8 cellular contexts compared by ENCODE assay signal in the genomic region with DNA sequence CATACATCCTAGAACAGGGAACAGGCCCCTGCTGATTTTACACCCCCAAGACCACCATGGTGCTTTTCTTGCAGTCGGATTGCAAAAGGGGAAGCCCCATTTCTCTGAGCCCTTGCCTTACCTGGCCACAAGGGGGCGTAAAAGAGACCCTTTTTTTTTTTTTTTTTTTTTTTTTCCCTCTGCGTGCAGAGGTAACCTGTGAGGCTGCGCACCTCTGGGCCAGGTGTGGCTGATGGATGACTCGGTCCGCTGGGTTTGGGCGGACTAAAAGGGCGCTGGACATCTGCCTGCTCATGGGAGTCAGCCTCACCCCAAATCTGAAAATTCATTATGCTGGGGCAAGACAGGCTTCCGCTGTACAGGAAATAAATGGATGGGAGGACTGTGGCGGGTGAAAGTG.
A peak's percentile ranks its signal among the peaks of the same experiment; 100 is the strongest.
DNase-seq lines count a peak whose midpoint lies in the region; ATAC-seq and TF ChIP-seq lines count a peak whose summit lies in the region.

No MANE protein-coding gene starts in this region.

- BruUV-seq in mammary epithelial cell (replicated peaks; lab: Mats Ljungman, UMichigan), result no TSS peak

- no peak for ATAC-seq in HG02840 (IDR thresholded peaks at IDR 0.05; ENCODE audit: low FRiP score, unreplicated experiment)

- H3K27me3 ChIP-seq in mammary epithelial cell (ENCODE audit: insufficient read depth, low read length), result no peaks in the 10 kb centered on the region
- H3K27me3 ChIP-seq in effector memory CD4-positive, alpha-beta T cell (replicated peaks; ENCODE audit: control insufficient read depth, insufficient read depth, low read length, poor library complexity, severe bottlenecking), result no peaks in the 10 kb centered on the region

- no peaks in the 10 kb centered on the region for H3K4me1 ChIP-seq in mammary epithelial cell (ENCODE audit: insufficient read depth, low read length)
- H3K4me1 ChIP-seq in effector memory CD4-positive, alpha-beta T cell (ENCODE audit: control insufficient read depth, insufficient read depth, low read length, poor library complexity, severe bottlenecking), result no peaks in the 10 kb centered on the region

- dilution Hi-C loops in mammary epithelial cell (cut with HindIII; ENCODE audit: low sequenced_read_pairs), result no loop called here

- H3K27ac Mint-ChIP-seq in nephron, result no peak overlapping the region

- no peaks in the 10 kb centered on the region for H3K9me3 ChIP-seq in mammary epithelial cell (replicated peaks; ENCODE audit: insufficient read depth, low read length)
- no peaks in the 10 kb centered on the region for H3K9me3 ChIP-seq in effector memory CD4-positive, alpha-beta T cell (ENCODE audit: control insufficient read depth, low read length)

- H2AFZ ChIP-seq in mammary epithelial cell (ENCODE audit: low read depth, low read length), result no peak overlapping the region

- no peaks in the 10 kb centered on the region for H3K9me3 Mint-ChIP-seq in nephron

- 39% methylated on average over 7 of the region's 10 CpGs for WGBS in mammary epithelial cell (ENCODE audit: low coverage, missing lambda C conversion rate)

- TF ChIP-seq CTCF in mammary epithelial cell (conservative IDR thresholded peaks at IDR 0.05 in 1 of 2, IDR thresholded peaks at IDR 0.05 in 1 of 2; ENCODE audit: extremely low read depth in 1 of 2, insufficient read depth in 1 of 2, low read depth in 1 of 2, low read length in 2 of 2) (peak; percentile 64 to 78), nephron (IDR thresholded peaks at IDR 0.05; ENCODE audit: unreplicated experiment in 3 of 3) (peak; percentile 38 to 57 (median 54))

- intact Hi-C loops in mammary epithelial cell (cut with micrococcal nuclease), result loop anchor here (2.0 kb wide), 1 partner anchor 184 kb away; no protein-coding TSS in a partner anchor

- peaks cover 5% of the 10 kb centered on the region for H3K4me1 Mint-ChIP-seq in nephron

- no peaks in the 10 kb centered on the region for H3K36me3 ChIP-seq in mammary epithelial cell (ENCODE audit: insufficient read depth, low read length)
- H3K36me3 ChIP-seq in effector memory CD4-positive, alpha-beta T cell (ENCODE audit: control insufficient read depth, insufficient read depth, low read length), result no peaks in the 10 kb centered on the region

- DNase-seq in ELF-1 (ENCODE audit: low read depth, low spot score) (peak; percentile 58), KBM-7 (peak; percentile 5), mammary epithelial cell (peak; percentile 17), D341Med (ENCODE audit: low spot score) (no peak), HCEC 1CT (no peak)
- no peak for DNase-seq in effector memory CD4-positive, alpha-beta T cell

- H3K36me3 Mint-ChIP-seq in nephron (ENCODE audit: low read depth), result no peaks in the 10 kb centered on the region

- H4K20me1 ChIP-seq in mammary epithelial cell (ENCODE audit: insufficient read depth, low read length), result no peaks in the 10 kb centered on the region

- in situ Hi-C loops in KBM-7 (cut with MboI; ENCODE audit: low pct_unique_long_range_greater_than_20kb, low sequenced_read_pairs) (no loop called here), mammary epithelial cell (cut with MboI; ENCODE audit: low sequenced_read_pairs in 2 of 2) (no loop called here)

- H3K9ac ChIP-seq in mammary epithelial cell (ENCODE audit: insufficient read depth, low read length), result no peak overlapping the region

- no peak overlapping the region for H3K4me2 ChIP-seq in mammary epithelial cell (ENCODE audit: insufficient read depth, low read depth, low read length)

- no peak overlapping the region for H3K4me3 ChIP-seq in mammary epithelial cell (replicated peaks in 1 of 3; ENCODE audit: insufficient read depth in 1 of 3, low read depth in 2 of 3, low read length in 3 of 3)
- no peak overlapping the region for H3K4me3 ChIP-seq in effector memory CD4-positive, alpha-beta T cell (ENCODE audit: insufficient read depth, low read depth, low read length, poor library complexity, severe bottlenecking)

- H3K4me3 Mint-ChIP-seq in nephron, result no peak overlapping the region

- H3K27ac ChIP-seq in mammary epithelial cell (ENCODE audit: insufficient read depth, low read depth, low read length), result no peak overlapping the region
- no peak overlapping the region for H3K27ac ChIP-seq in effector memory CD4-positive, alpha-beta T cell (ENCODE audit: insufficient read depth, low read length, poor library complexity, severe bottlenecking)

- CTCF ChIA-PET in mammary epithelial cell (lab: Charles Lee; ENCODE audit: low non-redundant PET), result no interaction called here

- no peaks in the 10 kb centered on the region for H3K79me2 ChIP-seq in mammary epithelial cell (ENCODE audit: insufficient read depth, low read length)

- peaks cover 31% of the 10 kb centered on the region for H3K27me3 Mint-ChIP-seq in nephron (ENCODE audit: low read depth)

Comparison
In these comparisons a context has a peak if more than half of its experiments do, and no peak if none do; other contexts are left out.
1. DNase-seq: peak in ELF-1 (single experiment), KBM-7 (single experiment) and mammary epithelial cell (single experiment); none in D341Med (single experiment), HCEC 1CT (single experiment) and effector memory CD4-positive, alpha-beta T cell (0 of 3).